ENCODE assay signal across 7 cellular contexts in the genomic region with DNA sequence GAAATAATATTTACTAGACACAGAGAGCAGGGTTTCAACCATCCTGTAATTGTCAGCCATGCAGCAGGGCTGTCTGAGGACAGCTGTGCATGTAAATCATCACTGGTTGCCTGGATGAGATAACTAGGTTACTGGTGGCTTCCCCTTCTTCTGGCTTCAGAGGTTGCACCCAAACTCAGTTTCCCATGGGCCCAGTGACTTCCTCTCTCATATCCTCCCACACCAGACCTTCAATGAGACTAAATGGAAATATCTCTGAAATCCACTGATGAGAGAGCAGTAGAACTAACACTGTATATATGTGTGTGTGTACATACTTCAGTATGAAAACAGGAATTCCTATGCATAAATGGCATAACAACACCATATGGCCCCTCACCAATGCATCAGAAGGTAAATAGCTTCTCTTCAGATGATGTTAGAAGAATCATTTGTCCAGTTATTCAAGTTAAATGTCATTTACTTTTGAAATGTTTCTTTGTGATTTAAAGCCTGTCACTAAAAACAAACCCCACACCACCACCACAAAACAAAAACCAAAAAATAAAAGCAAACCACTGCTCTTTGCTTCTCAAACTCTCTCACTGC.
DNase-seq lines count a peak whose midpoint lies in the region; ATAC-seq lines count a peak whose summit lies in the region.

No MANE protein-coding gene starts in this region.

- ATAC-seq in GM18870 (IDR thresholded peaks at IDR 0.05; ENCODE audit: unreplicated experiment): peak; percentile 66
- peak; percentile 74 for ATAC-seq in GM21619 (IDR thresholded peaks at IDR 0.05; ENCODE audit: unreplicated experiment)
- ATAC-seq in HG03571 (IDR thresholded peaks at IDR 0.05; ENCODE audit: unreplicated experiment): peak; percentile 56

- DNase-seq in midbrain (lab: John Stamatoyannopoulos, UW) (peak; percentile 24), foreskin melanocyte (no peak), NCI-H1105 treated with DMSO at 0.1 percent for 48 hours (lab: John Stamatoyannopoulos, UW) (no peak), SHP77 (lab: John Stamatoyannopoulos, UW) (no peak)
